Comparison of ENCODE assay signal across 8 cellular contexts in the genomic region with DNA sequence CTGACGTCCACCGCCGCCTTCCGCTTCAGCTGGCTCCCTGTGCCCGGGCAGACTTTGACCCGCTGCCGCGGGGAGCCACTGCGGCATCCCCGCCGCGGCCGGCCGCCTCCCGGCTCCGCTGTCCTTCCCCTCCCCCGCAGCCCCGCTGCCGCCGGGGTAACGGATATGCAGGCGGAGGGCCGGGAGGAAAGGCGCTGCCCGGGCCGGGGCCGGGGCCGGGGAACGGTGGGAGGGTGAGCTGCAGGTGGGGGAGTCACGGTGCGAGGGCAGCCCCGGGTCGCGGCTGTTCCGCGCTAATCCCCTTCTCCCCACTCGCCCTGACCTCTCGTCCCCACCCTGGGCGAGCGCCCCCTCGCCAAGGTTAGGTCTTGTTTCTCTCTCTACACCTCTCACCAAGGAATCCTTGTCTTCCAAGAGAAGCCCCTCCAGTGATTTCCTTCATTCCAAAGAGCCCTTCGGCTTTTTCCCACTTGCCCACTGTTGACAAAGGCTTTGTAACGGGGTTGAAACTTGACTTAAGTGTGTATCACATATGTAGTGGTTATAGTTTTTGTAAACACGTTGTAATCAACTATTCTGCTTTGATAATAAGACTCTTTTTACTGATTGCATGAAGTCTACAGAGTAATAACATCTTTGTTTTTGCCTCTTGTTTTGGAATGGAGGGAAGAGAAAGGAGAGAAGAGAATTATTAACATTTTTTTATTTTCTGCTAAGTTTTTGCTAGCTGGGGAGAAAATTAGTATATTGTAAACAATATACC. TPM values are rescaled to one million over a fixed set of nuclear protein-coding genes. Genes with fewer than 3 reads are reported as not detected.
DNase-seq lines count a peak whose midpoint lies in the region; ATAC-seq, FAIRE-seq and TF ChIP-seq lines count a peak whose summit lies in the region.

No MANE protein-coding gene starts in this region.

- DNase-seq in A549 (ENCODE audit: low read depth in 1 of 2, low spot score in 1 of 2) (peak; percentile 39 to 60), NCI-H345 (lab: John Stamatoyannopoulos, UW) (peak; percentile 63), epithelial cell of prostate (ENCODE audit: low read depth, low spot score) (no peak)
- peak; percentile 73 for DNase-seq in activated CD8-positive, alpha-beta T cell treated with anti-CD3 and anti-CD28 coated beads for 36 hours
- DNase-seq in stimulated activated naive CD4-positive, alpha-beta T cell treated with Interleukin-2 at 50 U/mL for 16 hours (lab: John Stamatoyannopoulos, UW) = peak; percentile 58

- H3K27me3 ChIP-seq in muscle layer of colon (ENCODE audit: control insufficient read depth in 1 of 2, insufficient read depth in 2 of 2, low read length in 2 of 2) = no peaks in the 10 kb centered on the region

- 1% methylated on average over 15 of the region's 44 CpGs for WGBS in A549 (ENCODE audit: missing lambda C conversion rate)

- TF ChIP-seq EP300 in A549 (IDR thresholded peaks at IDR 0.05) = no peak

- H3K4me2 ChIP-seq in A549 = peak overlapping the region; percentile 77

- peaks cover 31% of the 10 kb centered on the region for H3K4me1 ChIP-seq in A549
- peaks cover 27% of the 10 kb centered on the region for H3K4me1 ChIP-seq in muscle layer of colon (ENCODE audit: insufficient read depth, low read length)

- ATAC-seq in A549 (peak; percentile 77 to 83), GM18502 (IDR thresholded peaks at IDR 0.05; ENCODE audit: poor library complexity, unreplicated experiment) (peak; percentile 41), HG02943 (IDR thresholded peaks at IDR 0.05; ENCODE audit: low read depth, unreplicated experiment) (peak; percentile 35)
- peak; percentile 40 for ATAC-seq in activated CD8-positive, alpha-beta T cell treated with anti-CD3 and anti-CD28 coated beads for 36 hours

- intact Hi-C loops in activated CD8-positive, alpha-beta T cell treated with anti-CD3 and anti-CD28 coated beads for 36 hours (cut with micrococcal nuclease) = loop anchor here (10.0 kb wide), 1 partner anchor 118 kb away; no protein-coding TSS in a partner anchor

- H3K9ac ChIP-seq in muscle layer of colon (ENCODE audit: low read length) = peak overlapping the region; percentile 46

- H3K27me3 Mint-ChIP-seq in activated CD8-positive, alpha-beta T cell treated with anti-CD3 and anti-CD28 coated beads for 36 hours = no peaks in the 10 kb centered on the region

- H3K27ac ChIP-seq in A549 = peak overlapping the region; percentile 83 to 97
- H3K27ac ChIP-seq in epithelial cell of prostate = peak overlapping the region; percentile 47
- peak overlapping the region; percentile 72 for H3K27ac ChIP-seq in muscle layer of colon (ENCODE audit: low read depth, low read length)

- H3K27ac Mint-ChIP-seq in activated CD8-positive, alpha-beta T cell treated with anti-CD3 and anti-CD28 coated beads for 36 hours = peak overlapping the region; percentile 85

- H3K36me3 ChIP-seq in muscle layer of colon (ENCODE audit: insufficient read depth, low read length) = no peaks in the 10 kb centered on the region

- no peaks in the 10 kb centered on the region for H3K36me3 Mint-ChIP-seq in activated CD8-positive, alpha-beta T cell treated with anti-CD3 and anti-CD28 coated beads for 36 hours (ENCODE audit: low read depth)

- no peak for TF ChIP-seq POLR2A in A549 (IDR thresholded peaks at IDR 0.05; ENCODE audit: low read length)

- H3K4me1 Mint-ChIP-seq in activated CD8-positive, alpha-beta T cell treated with anti-CD3 and anti-CD28 coated beads for 36 hours (ENCODE audit: low read depth) = peaks cover 12% of the 10 kb centered on the region

- CTCF ChIA-PET in A549 (lab: Yijun Ruan, JAX) = interaction anchor here (0.7 to 1.9 kb wide), 7 partner anchors 13 to 267 kb away, joined by 3 to 9 read pairs (median 5); no protein-coding TSS in a partner anchor
- CTCF ChIA-PET in activated CD8-positive, alpha-beta T cell treated with anti-CD3 and anti-CD28 coated beads for 36 hours (lab: Charles Lee) = interaction anchor here (0.8 to 2.7 kb wide), 4 partner anchors 9 to 231 kb away, joined by 3 to 13 read pairs (median 8); no protein-coding TSS in a partner anchor

- TF ChIP-seq CTCF in A549 (IDR thresholded peaks at IDR 0.05) = peak; percentile 51
- no peak for TF ChIP-seq CTCF in activated CD8-positive, alpha-beta T cell treated with anti-CD3 and anti-CD28 coated beads for 36 hours (IDR thresholded peaks at IDR 0.05)

- H3K4me3 ChIP-seq in A549 = peak overlapping the region; percentile 62
- peak overlapping the region; percentile 69 to 72 for H3K4me3 ChIP-seq in muscle layer of colon (ENCODE audit: low read depth in 1 of 2, low read length in 2 of 2)

- POLR2A ChIA-PET in A549 (lab: Yijun Ruan, JAX) = interaction anchor here (1.0 to 2.2 kb wide), 6 partner anchors 9 to 116 kb away, joined by 3 to 9 read pairs (median 5); no protein-coding TSS in a partner anchor
- POLR2A ChIA-PET in activated CD8-positive, alpha-beta T cell treated with anti-CD3 and anti-CD28 coated beads for 36 hours (lab: Charles Lee) = interaction anchor here (0.8 to 1.5 kb wide), 4 partner anchors 8 to 92 kb away, joined by 3 to 5 read pairs (median 4); no protein-coding TSS in a partner anchor

- H3K9me3 ChIP-seq in A549 (no peaks in the 10 kb centered on the region), muscle layer of colon (ENCODE audit: low read length) (no peaks in the 10 kb centered on the region)

- no peak for FAIRE-seq in A549 (lab: Jason Lieb, UNC)

- no peak overlapping the region for H3K4me3 Mint-ChIP-seq in activated CD8-positive, alpha-beta T cell treated with anti-CD3 and anti-CD28 coated beads for 36 hours

- TF ChIP-seq RAD21 in A549 (conservative IDR thresholded peaks at IDR 0.05 in 1 of 2, IDR thresholded peaks at IDR 0.05 in 1 of 2) = peak in 1 of 2 experiments; percentile 34; a peak in 1 of 5 replicates

- no peaks in the 10 kb centered on the region for H3K9me3 Mint-ChIP-seq in activated CD8-positive, alpha-beta T cell treated with anti-CD3 and anti-CD28 coated beads for 36 hours

TF ChIP-seq in A549, 52 proteins besides CTCF, POLR2A, EP300 and RAD21:
- TF ChIP-seq PHF8 (IDR thresholded peaks at IDR 0.05; ENCODE audit: borderline replicate concordance, low read depth) (peak; percentile 73; the same call in 1 of the 2 replicates), SMC3 (IDR thresholded peaks at IDR 0.05) (peak; percentile 29; the same call in 1 of the 3 replicates), EHF (CRISPR knock-in tag; IDR thresholded peaks at IDR 0.05) (no peak), HEYL (CRISPR knock-in tag; IDR thresholded peaks at IDR 0.05) (no peak), FOSL2 (IDR thresholded peaks at IDR 0.05) (no peak), FOSL2 (CRISPR knock-in tag; IDR thresholded peaks at IDR 0.05) (no peak), RFX5 (IDR thresholded peaks at IDR 0.05) (no peak), CBX8 (IDR thresholded peaks at IDR 0.05) (no peak), ZNF302 (CRISPR knock-in tag; IDR thresholded peaks at IDR 0.05) (no peak), KDM1A (IDR thresholded peaks at IDR 0.05; ENCODE audit: low read depth) (no peak)
- TF ChIP-seq, protein P1, sequence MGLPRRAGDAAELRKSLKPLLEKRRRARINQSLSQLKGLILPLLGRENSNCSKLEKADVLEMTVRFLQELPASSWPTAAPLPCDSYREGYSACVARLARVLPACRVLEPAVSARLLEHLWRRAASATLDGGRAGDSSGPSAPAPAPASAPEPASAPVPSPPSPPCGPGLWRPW (IDR thresholded peaks at IDR 0.05) = no peak
- TF ChIP-seq, protein P2, sequence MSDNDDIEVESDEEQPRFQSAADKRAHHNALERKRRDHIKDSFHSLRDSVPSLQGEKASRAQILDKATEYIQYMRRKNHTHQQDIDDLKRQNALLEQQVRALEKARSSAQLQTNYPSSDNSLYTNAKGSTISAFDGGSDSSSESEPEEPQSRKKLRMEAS (IDR thresholded peaks at IDR 0.05) = 0 out of 2 replicates have a peak, but pooled peaks have one; percentile 5
- TF ChIP-seq, protein P3, sequence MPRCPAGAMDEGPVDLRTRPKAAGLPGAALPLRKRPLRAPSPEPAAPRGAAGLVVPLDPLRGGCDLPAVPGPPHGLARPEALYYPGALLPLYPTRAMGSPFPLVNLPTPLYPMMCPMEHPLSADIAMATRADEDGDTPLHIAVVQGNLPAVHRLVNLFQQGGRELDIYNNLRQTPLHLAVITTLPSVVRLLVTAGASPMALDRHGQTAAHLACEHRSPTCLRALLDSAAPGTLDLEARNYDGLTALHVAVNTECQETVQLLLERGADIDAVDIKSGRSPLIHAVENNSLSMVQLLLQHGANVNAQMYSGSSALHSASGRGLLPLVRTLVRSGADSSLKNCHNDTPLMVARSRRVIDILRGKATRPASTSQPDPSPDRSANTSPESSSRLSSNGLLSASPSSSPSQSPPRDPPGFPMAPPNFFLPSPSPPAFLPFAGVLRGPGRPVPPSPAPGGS (IDR thresholded peaks at IDR 0.05) = no peak; the same call in 2 of the 3 replicates

RNA-seq across cellular contexts. Expression of a gene that starts 0.7 kb away (rescaled TPM):
- polyA plus RNA-seq in A549 (2011; rRNA removed) (86.1 and 105 TPM in 2 replicates), A549 (2017; fragmentation: RNase III; extraction: RNeasy Plus Mini Kit Qiagen cat#74134 plus additional on column Dnase treatment) (33.7 to 38.9 TPM (median 37.5 TPM) in 3 replicates)
- 10.8 and 12.4 TPM in 2 replicates for polyA plus RNA-seq in A549 (2012; cell fraction: cytosol; rRNA removed)
- polyA plus RNA-seq in A549 (2012; cell fraction: nucleus; rRNA removed) = 5.8 and 10.4 TPM in 2 replicates
- polyA minus RNA-seq in A549 (2011; rRNA and poly(A)+ RNA removed) = 58.6 and 66.1 TPM in 2 replicates
- 10 to 100 TPM; 12.8 to 14.4 TPM for total RNA-seq in activated CD8-positive, alpha-beta T cell treated with anti-CD3 and anti-CD28 coated beads for 36 hours
